Comparison of ENCODE assay signal across 21 cellular contexts in the genomic region with DNA sequence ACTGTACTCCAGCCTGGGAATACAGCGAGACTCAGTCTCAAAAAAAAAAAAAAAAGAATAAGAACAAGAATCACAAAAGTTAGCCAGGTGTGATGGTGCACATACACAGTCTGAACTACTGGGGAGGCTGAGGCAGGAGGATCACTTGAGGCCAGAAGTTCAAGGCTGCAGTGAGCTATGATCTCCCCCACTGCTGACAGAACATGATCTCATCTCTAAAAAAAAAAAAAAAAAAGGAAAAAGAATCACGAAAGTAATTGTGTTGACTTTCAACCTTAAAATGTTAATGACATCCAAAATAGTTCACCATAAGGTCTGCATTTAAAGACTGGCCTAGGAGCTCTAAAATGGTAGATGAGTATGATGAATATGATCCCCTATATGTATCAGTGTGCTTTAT.
A peak's percentile ranks its signal among the peaks of the same experiment; 100 is the strongest.
DNase-seq lines count a peak whose midpoint lies in the region; ATAC-seq and TF ChIP-seq lines count a peak whose summit lies in the region.
"Had no signal": no experiment of that assay in that cellular context is flagged by ENCODE, and none has a peak within 500 bp of the region (broad histone marks: within the 10 kb centered on the region; RNA-seq: fewer than 3 reads in every experiment).

No MANE protein-coding gene starts in this region.

- no peaks in the 10 kb centered on the region for H3K9me3 Mint-ChIP-seq in CD8-positive, alpha-beta T cell
- no peaks in the 10 kb centered on the region for H3K9me3 Mint-ChIP-seq in HFFc6
- no peaks in the 10 kb centered on the region for H3K9me3 Mint-ChIP-seq in activated T-cell treated with anti-CD3 and anti-CD28 coated beads, Interleukin-2, amount 50 U/mL, for 24 hours

- TF ChIP-seq POLR2A in gastroesophageal sphincter (IDR thresholded peaks at IDR 0.05) (no peak), ovary (IDR thresholded peaks at IDR 0.05) (no peak)

- H3K4me1 ChIP-seq in CD8-positive, alpha-beta T cell (ENCODE audit: insufficient read depth, low read length), result peaks cover 14% of the 10 kb centered on the region
- H3K4me1 ChIP-seq in gastroesophageal sphincter (peaks cover 5 to 81% (median 17%) of the 10 kb centered on the region in 3 donors), skeletal muscle tissue (ENCODE audit: control insufficient read depth in 3 of 3, insufficient read depth in 3 of 3, low read length in 3 of 3) (peaks cover 18 to 35% (median 28%) of the 10 kb centered on the region in 3 donors), ovary (ENCODE audit: insufficient read depth) (peaks cover 3% of the 10 kb centered on the region)

- no peak overlapping the region for H3K4me3 Mint-ChIP-seq in CD8-positive, alpha-beta T cell
- no peak overlapping the region for H3K4me3 Mint-ChIP-seq in HFFc6
- no peak overlapping the region for H3K4me3 Mint-ChIP-seq in activated T-cell treated with anti-CD3 and anti-CD28 coated beads, Interleukin-2, amount 50 U/mL, for 24 hours

- H3K4me1 Mint-ChIP-seq in CD8-positive, alpha-beta T cell (ENCODE audit: low read depth), result peaks cover 31% of the 10 kb centered on the region
- peaks cover 47% of the 10 kb centered on the region for H3K4me1 Mint-ChIP-seq in HFFc6 (ENCODE audit: low read depth)
- H3K4me1 Mint-ChIP-seq in activated T-cell treated with anti-CD3 and anti-CD28 coated beads, Interleukin-2, amount 50 U/mL, for 24 hours (ENCODE audit: low read depth), result peaks cover 30% of the 10 kb centered on the region

- CTCF ChIA-PET in CD8-positive, alpha-beta T cell (lab: Charles Lee), result interaction anchor here (0.7 kb wide), 1 partner anchor 649 kb away, joined by 3 read pairs; no protein-coding TSS in a partner anchor

- POLR2A ChIA-PET in CD8-positive, alpha-beta T cell (lab: Charles Lee), result interaction anchor here (0.6 kb wide), 1 partner anchor 28 kb away, joined by 3 read pairs; no protein-coding TSS in a partner anchor

- TF ChIP-seq CTCF in CD8-positive, alpha-beta T cell (IDR thresholded peaks at IDR 0.05), result no peak
- TF ChIP-seq CTCF in HFFc6 (IDR thresholded peaks at IDR 0.05), result no peak
- no peak for TF ChIP-seq CTCF in gastroesophageal sphincter (IDR thresholded peaks at IDR 0.05)
- TF ChIP-seq CTCF in ovary (IDR thresholded peaks at IDR 0.05), result no peak

- no peaks in the 10 kb centered on the region for H3K27me3 ChIP-seq in CD8-positive, alpha-beta T cell (ENCODE audit: insufficient read depth, low read length)
- no peaks in the 10 kb centered on the region for H3K27me3 ChIP-seq in gastroesophageal sphincter
- H3K27me3 ChIP-seq in skeletal muscle tissue (ENCODE audit: control insufficient read depth in 3 of 3, insufficient read depth in 3 of 3, low read length in 3 of 3), result no peaks in the 10 kb centered on the region
- no peaks in the 10 kb centered on the region for H3K27me3 ChIP-seq in ovary
- H3K27me3 ChIP-seq: cardiac muscle cell, foreskin keratinocyte had no signal

- 0 to 54% methylated on average over 1 to 2 of the region's 2 CpGs for WGBS in gastroesophageal sphincter (ENCODE audit: low coverage in 1 of 2), 2 donors
- WGBS in ovary, 3 donors, result 55 to 64% (median 56%) methylated on average over 2 of the region's 2 CpGs

- no peak overlapping the region for H3K27ac ChIP-seq in CD8-positive, alpha-beta T cell (ENCODE audit: low read depth, low read length)
- H3K27ac ChIP-seq in gastroesophageal sphincter (peak overlapping the region in 3 of 4 donors; percentile 63 to 100 (median 96)), skeletal muscle tissue (ENCODE audit: low read depth, low read length) (peak overlapping the region; percentile 100), ovary (no peak overlapping the region)
- H3K27ac ChIP-seq: cardiac muscle cell, foreskin keratinocyte, HL-60 had no signal

- peak overlapping the region; percentile 13 for H3K27ac Mint-ChIP-seq in CD8-positive, alpha-beta T cell
- peak overlapping the region; percentile 59; the same call in 1 of the 2 replicates for H3K27ac Mint-ChIP-seq in HFFc6
- no peak overlapping the region for H3K27ac Mint-ChIP-seq in activated T-cell treated with anti-CD3 and anti-CD28 coated beads, Interleukin-2, amount 50 U/mL, for 24 hours

- no peak for ATAC-seq in CD8-positive, alpha-beta T cell
- ATAC-seq in gastroesophageal sphincter, result no peak
- ATAC-seq: foreskin keratinocyte had no signal

- no peak overlapping the region for H3K4me3 ChIP-seq in CD8-positive, alpha-beta T cell (ENCODE audit: low read depth, low read length)
- no peak overlapping the region for H3K4me3 ChIP-seq in gastroesophageal sphincter
- no peak overlapping the region for H3K4me3 ChIP-seq in skeletal muscle tissue (ENCODE audit: low read length in 3 of 3)
- no peak overlapping the region for H3K4me3 ChIP-seq in ovary
- H3K4me3 ChIP-seq: cardiac muscle cell, lung, skin epidermis had no signal

- no peaks in the 10 kb centered on the region for H3K9me3 ChIP-seq in CD8-positive, alpha-beta T cell (ENCODE audit: low read length)
- H3K9me3 ChIP-seq in gastroesophageal sphincter (no peaks in the 10 kb centered on the region), skeletal muscle tissue (ENCODE audit: control insufficient read depth in 3 of 3, low read length in 3 of 3) (no peaks in the 10 kb centered on the region), ovary (no peaks in the 10 kb centered on the region)

- no peaks in the 10 kb centered on the region for H3K36me3 ChIP-seq in CD8-positive, alpha-beta T cell (ENCODE audit: insufficient read depth, low read length)
- H3K36me3 ChIP-seq in gastroesophageal sphincter (peaks cover 0 to 8% of the 10 kb centered on the region in 2 donors), skeletal muscle tissue (ENCODE audit: control insufficient read depth in 3 of 3, insufficient read depth in 3 of 3, low read length in 3 of 3) (no peaks in the 10 kb centered on the region), ovary (no peaks in the 10 kb centered on the region)
- H3K36me3 ChIP-seq: cardiac muscle cell had no signal

- intact Hi-C loops in CD8-positive, alpha-beta T cell (cut with DNase I, micrococcal nuclease), result no loop called here
- intact Hi-C loops in ovary (cut with DNase I), result loop anchor here in 1 of 4 donors (10.0 kb wide), 1 partner anchor 49 kb away; no protein-coding TSS in a partner anchor

- TF ChIP-seq EP300 in gastroesophageal sphincter (IDR thresholded peaks at IDR 0.05) (no peak), ovary (IDR thresholded peaks at IDR 0.05) (no peak)

- peak overlapping the region in 1 of 3 donors; percentile 17 for H3K9ac ChIP-seq in skeletal muscle tissue (ENCODE audit: low read depth in 1 of 3, low read length in 3 of 3)

- DNase-seq in CD8-positive, alpha-beta T cell, result no peak
- DNase-seq in HFFc6 (no peak), NCI-H2171 (lab: John Stamatoyannopoulos, UW) (no peak), NCI-H526 treated with DMSO at 0.1 percent for 48 hours (lab: John Stamatoyannopoulos, UW) (no peak), ovary (no peak)
- no peak for DNase-seq in activated T-cell treated with anti-CD3 and anti-CD28 coated beads, Interleukin-2, amount 50 U/mL, for 24 hours
- DNase-seq: activated CD8-positive, alpha-beta memory T cell treated with anti-CD3 and anti-CD28 coated beads, Interleukin-2, amount 50 U/mL, for 48 hours; activated effector memory CD4-positive, alpha-beta T cell treated with Interleukin-2 at 50 U/mL for 16 hours; Calu3; foreskin keratinocyte; kidney; NCI-H1417; NCI-H526; occipital lobe; stimulated activated naive CD4-positive, alpha-beta T cell treated with Interleukin-2 at 50 U/mL for 16 hours had no signal

- H3K27me3 Mint-ChIP-seq in CD8-positive, alpha-beta T cell (ENCODE audit: low read depth), result no peaks in the 10 kb centered on the region
- peaks cover 3% of the 10 kb centered on the region for H3K27me3 Mint-ChIP-seq in HFFc6 (ENCODE audit: insufficient read depth)
- no peaks in the 10 kb centered on the region for H3K27me3 Mint-ChIP-seq in activated T-cell treated with anti-CD3 and anti-CD28 coated beads, Interleukin-2, amount 50 U/mL, for 24 hours

- peaks cover 17% of the 10 kb centered on the region for H3K36me3 Mint-ChIP-seq in CD8-positive, alpha-beta T cell
- H3K36me3 Mint-ChIP-seq in HFFc6 (ENCODE audit: low read depth), result peaks cover 34% of the 10 kb centered on the region
- peaks cover 39% of the 10 kb centered on the region for H3K36me3 Mint-ChIP-seq in activated T-cell treated with anti-CD3 and anti-CD28 coated beads, Interleukin-2, amount 50 U/mL, for 24 hours (ENCODE audit: low read depth)

Comparison
In these comparisons a context has a peak if more than half of its experiments do, and no peak if none do; other contexts are left out.
1. H3K27ac ChIP-seq: peak in gastroesophageal sphincter (3 of 4) and skeletal muscle tissue (single experiment); none in CD8-positive, alpha-beta T cell (single experiment) and ovary (0 of 2).